Comparison of ENCODE assay signal across 28 cellular contexts in the genomic region with DNA sequence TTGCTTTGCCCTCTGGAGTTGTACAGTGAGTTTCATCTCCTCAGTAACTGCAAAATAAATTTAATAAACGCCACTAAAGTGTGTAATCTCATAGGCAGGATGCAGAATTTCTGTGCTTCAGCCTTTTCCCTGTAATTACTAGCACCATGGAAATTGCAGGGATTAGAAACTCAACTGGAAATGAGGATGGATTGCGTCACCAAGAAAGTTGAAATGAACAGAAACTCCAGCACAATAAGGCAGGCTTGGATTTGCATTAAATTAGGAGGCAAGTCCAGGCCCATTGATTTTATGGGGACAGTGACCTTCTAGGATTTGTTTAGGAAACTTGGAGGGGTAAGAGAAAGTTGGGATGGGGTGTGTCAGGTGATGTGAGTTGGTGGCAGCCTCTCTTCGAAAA.
"Had no signal": no experiment of that assay in that cellular context is flagged by ENCODE, and none has a peak within 500 bp of the region (broad histone marks: within the 10 kb centered on the region; RNA-seq: fewer than 3 reads in every experiment).

No MANE protein-coding gene starts in this region.

- H3K9me3 Mint-ChIP-seq: stimulated activated naive CD8-positive, alpha-beta T cell treated with anti-CD3 and anti-CD28 coated beads, Interleukin-15, Interleukin-2, amounts not matched to agents 100 ng/mL and 50 ng/mL, for 24 hours had no signal

- H3K27ac ChIP-seq: stomach, suprapubic skin, testis, thoracic aorta, thyroid gland, tibial artery, tibial nerve, transverse colon, upper lobe of left lung, upper lobe of right lung, uterus, vagina had no signal

- H3K36me3 ChIP-seq: stomach, suprapubic skin, thoracic aorta, thyroid gland, tibial artery, tibial nerve, transverse colon, upper lobe of left lung, upper lobe of right lung, uterus, vagina had no signal

- H3K36me3 Mint-ChIP-seq: stimulated activated effector memory CD8-positive, alpha-beta T cell treated with anti-CD3 and anti-CD28 coated beads, Interleukin-12 subunit alpha, Interleukin-12 subunit beta, amount 100 ng/mL, for 72 hours; stimulated activated memory B cell treated with anti-CD40 and anti-IgM and Interleukin-4, amounts not matched to agents 10 μg/mL and 1 μg/mL and 100 μg/mL, for 72 hours; type B pancreatic cell had no signal

- H3K27ac Mint-ChIP-seq: stimulated activated effector memory CD8-positive, alpha-beta T cell treated with anti-CD3 and anti-CD28 coated beads, Interleukin-12 subunit alpha, Interleukin-12 subunit beta, amount 100 ng/mL, for 72 hours; stimulated activated memory B cell treated with anti-CD40 and anti-IgM and Interleukin-4, amounts not matched to agents 10 μg/mL and 1 μg/mL and 100 μg/mL, for 72 hours; stimulated activated naive B cell treated with anti-CD40 and anti-IgM and Interleukin-4, amounts not matched to agents 10 μg/mL and 1 μg/mL and 100 μg/mL, for 72 hours; stimulated activated naive CD8-positive, alpha-beta T cell treated with anti-CD3 and anti-CD28 coated beads, Interleukin-15, Interleukin-2, amounts not matched to agents 100 ng/mL and 50 ng/mL, for 24 hours; type B pancreatic cell had no signal

- DNase-seq: stimulated activated CD4-positive, alpha-beta T cell treated with anti-CD3 and anti-CD28 coated beads, Interleukin-2, amount 100 ng/mL, for 48 hours; stimulated activated CD4-positive, alpha-beta T cell treated with anti-CD3 and anti-CD28 coated beads, Interleukin-4, amount 100 ng/mL, for 1 hour; stimulated activated CD4-positive, alpha-beta T cell treated with anti-CD3 and anti-CD28 coated beads, Interleukin-4, amount 100 ng/mL, for 24 hours; stimulated activated CD4-positive, alpha-beta T cell treated with anti-CD3 and anti-CD28 coated beads, Interleukin-4, amount 100 ng/mL, for 4 hours; stimulated activated CD8-positive, alpha-beta memory T cell treated with anti-CD3 and anti-CD28 coated beads, Interleukin-4, amount 100 ng/mL, for 48 hours; stimulated activated naive B cell treated with anti-CD40 and anti-IgM and Interleukin-4, amounts not matched to agents 10 μg/mL and 1 μg/mL and 100 μg/mL, for 72 hours; stimulated activated naive CD4-positive, alpha-beta T cell; stimulated activated naive CD4-positive, alpha-beta T cell treated with Interleukin-2 at 50 U/mL for 16 hours; stimulated activated naive CD8-positive, alpha-beta T cell treated with anti-CD3 and anti-CD28 coated beads, Interleukin-15, amount 100 ng/mL, for 72 hours; stimulated activated naive CD8-positive, alpha-beta T cell treated with anti-CD3 and anti-CD28 coated beads, Interleukin-15, Interleukin-2, amounts not matched to agents 100 U/mL and 50 U/mL, for 24 hours; stomach; substantia nigra; testis; thyroid gland; transverse colon; trophoblast cell; upper lobe of left lung; uterus had no signal

- H3K4me3 ChIP-seq: stomach, suprapubic skin, testis, thoracic aorta, thyroid gland, tibial artery, tibial nerve, transverse colon, upper lobe of left lung, upper lobe of right lung, uterus, vagina had no signal

- H3K9me3 ChIP-seq: suprapubic skin, testis, thoracic aorta, thyroid gland, transverse colon, upper lobe of left lung, upper lobe of right lung, uterus, vagina had no signal

- ATAC-seq: stimulated activated naive B cell treated with anti-CD40 and anti-IgM and Interleukin-4, amounts not matched to agents 10 μg/mL and 1 μg/mL and 100 μg/mL, for 72 hours; stimulated activated naive CD8-positive, alpha-beta T cell treated with anti-CD3 and anti-CD28 coated beads, Interleukin-15, amount 100 ng/mL, for 72 hours; stimulated activated naive CD8-positive, alpha-beta T cell treated with anti-CD3 and anti-CD28 coated beads, Interleukin-15, Interleukin-2, amounts not matched to agents 100 U/mL and 50 U/mL, for 24 hours; upper lobe of right lung had no signal

- H3K4me1 Mint-ChIP-seq: stimulated activated effector memory CD8-positive, alpha-beta T cell treated with anti-CD3 and anti-CD28 coated beads, Interleukin-12 subunit alpha, Interleukin-12 subunit beta, amount 100 ng/mL, for 72 hours; stimulated activated memory B cell treated with anti-CD40 and anti-IgM and Interleukin-4, amounts not matched to agents 10 μg/mL and 1 μg/mL and 100 μg/mL, for 72 hours; stimulated activated naive B cell treated with anti-CD40 and anti-IgM and Interleukin-4, amounts not matched to agents 10 μg/mL and 1 μg/mL and 100 μg/mL, for 72 hours; stimulated activated naive CD8-positive, alpha-beta T cell treated with anti-CD3 and anti-CD28 coated beads, Interleukin-15, amount 100 ng/mL, for 72 hours had no signal

- H3K27me3 ChIP-seq: testis, thyroid gland, tibial nerve, transverse colon, upper lobe of left lung, uterus, vagina had no signal

- H3K4me1 ChIP-seq: stomach, suprapubic skin, testis, thyroid gland, tibial artery, tibial nerve, transverse colon, upper lobe of left lung, upper lobe of right lung, uterus, vagina had no signal

- H3K4me3 Mint-ChIP-seq: stimulated activated effector memory CD8-positive, alpha-beta T cell treated with anti-CD3 and anti-CD28 coated beads, Interleukin-12 subunit alpha, Interleukin-12 subunit beta, amount 100 ng/mL, for 72 hours; stimulated activated memory B cell treated with anti-CD40 and anti-IgM and Interleukin-4, amounts not matched to agents 10 μg/mL and 1 μg/mL and 100 μg/mL, for 72 hours; stimulated activated naive B cell treated with anti-CD40 and anti-IgM and Interleukin-4, amounts not matched to agents 10 μg/mL and 1 μg/mL and 100 μg/mL, for 72 hours; stimulated activated naive CD8-positive, alpha-beta T cell treated with anti-CD3 and anti-CD28 coated beads, Interleukin-15, amount 100 ng/mL, for 72 hours; stimulated activated naive CD8-positive, alpha-beta T cell treated with anti-CD3 and anti-CD28 coated beads, Interleukin-15, Interleukin-2, amounts not matched to agents 100 ng/mL and 50 ng/mL, for 24 hours; type B pancreatic cell had no signal
